26 cellular contexts compared by ENCODE assay signal in the genomic region with DNA sequence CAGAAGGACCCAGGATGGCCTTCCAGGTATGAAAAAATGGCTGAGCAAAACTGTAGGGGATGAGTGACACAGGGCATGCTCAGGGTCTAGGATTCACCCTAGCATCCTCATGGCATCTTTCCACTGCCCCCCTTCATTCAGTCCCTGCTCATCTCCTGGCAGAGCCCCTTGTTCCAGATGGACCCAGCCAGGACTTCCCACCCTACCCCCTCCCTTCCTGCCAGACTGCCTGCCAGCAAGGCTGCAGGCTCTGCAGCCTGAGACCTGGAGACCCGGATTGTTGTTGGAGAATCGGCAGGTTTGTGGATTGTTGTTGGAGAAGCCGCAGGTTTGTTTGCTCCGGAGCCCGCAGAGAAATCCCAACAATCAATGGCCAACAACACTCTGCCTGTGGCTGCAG. TPM values are rescaled to one million over a fixed set of nuclear protein-coding genes. Genes with fewer than 3 reads are reported as not detected.
DNase-seq lines count a peak whose midpoint lies in the region; ATAC-seq, FAIRE-seq and TF ChIP-seq lines count a peak whose summit lies in the region.
"Had no signal": no experiment of that assay in that cellular context is flagged by ENCODE, and none has a peak within 500 bp of the region (broad histone marks: within the 10 kb centered on the region; RNA-seq: fewer than 3 reads in every experiment).

No MANE protein-coding gene starts in this region.

- H3K36me3 ChIP-seq in H7 (replicated peaks; ENCODE audit: control insufficient read depth, insufficient read depth, low read length) (no peaks in the 10 kb centered on the region), psoas muscle (ENCODE audit: insufficient read depth in 1 of 2, low read depth in 1 of 2) (no peaks in the 10 kb centered on the region), pancreas (no peaks in the 10 kb centered on the region)
- H3K36me3 ChIP-seq: BLaER1 had no signal

- no peaks in the 10 kb centered on the region for H3K4me1 ChIP-seq in psoas muscle
- H3K4me1 ChIP-seq in pancreas = no peaks in the 10 kb centered on the region

- no peak overlapping the region for H3K4me3 ChIP-seq in H7 (ENCODE audit: insufficient read depth, low read depth, low read length)
- no peak overlapping the region for H3K4me3 ChIP-seq in psoas muscle
- no peak overlapping the region for H3K4me3 ChIP-seq in pancreas
- H3K4me3 ChIP-seq: BLaER1 had no signal

- peaks cover 29 to 50% of the 10 kb centered on the region in 2 donors for H3K27me3 Mint-ChIP-seq in T-cell

- H3K4me3 Mint-ChIP-seq in T-cell = no peak overlapping the region
- H3K4me3 Mint-ChIP-seq: CD8-positive, alpha-beta T cell; H9 had no signal

- H3K27ac ChIP-seq in psoas muscle (no peak overlapping the region), pancreas (no peak overlapping the region)
- H3K27ac ChIP-seq: BLaER1, HL-60, KMS-11 had no signal

- H3K9me3 Mint-ChIP-seq in T-cell = no peaks in the 10 kb centered on the region
- H3K9me3 Mint-ChIP-seq: CD8-positive, alpha-beta T cell; H9 had no signal

- no peak for FAIRE-seq in pancreas (lab: Jason Lieb, UNC)
- FAIRE-seq: D721Med, RCC 7860 had no signal

- H3K27me3 ChIP-seq in H7 (ENCODE audit: control insufficient read depth, insufficient read depth, low read length) = peaks cover 4% of the 10 kb centered on the region
- peaks cover 0 to 12% (median 4%) of the 10 kb centered on the region in 3 donors for H3K27me3 ChIP-seq in psoas muscle (ENCODE audit: insufficient read depth in 3 of 3, low read length in 2 of 3)
- H3K27me3 ChIP-seq in pancreas = no peaks in the 10 kb centered on the region

- intact Hi-C loops in psoas muscle (cut with DNase I) (no loop called here), pancreas (cut with DNase I) (no loop called here)

- H3K36me3 Mint-ChIP-seq in T-cell = no peaks in the 10 kb centered on the region
- H3K36me3 Mint-ChIP-seq: CD8-positive, alpha-beta T cell had no signal

- TF ChIP-seq CTCF in psoas muscle (IDR thresholded peaks at IDR 0.05) (no peak), pancreas (IDR thresholded peaks at IDR 0.05) (no peak)

- H3K9me3 ChIP-seq in psoas muscle = no peaks in the 10 kb centered on the region
- no peaks in the 10 kb centered on the region for H3K9me3 ChIP-seq in pancreas
- H3K9me3 ChIP-seq: BLaER1 had no signal

- H3K4me1 Mint-ChIP-seq in T-cell = no peaks in the 10 kb centered on the region

- CTCF ChIA-PET in T-cell (lab: Charles Lee) = no interaction called here

- POLR2A ChIA-PET in T-cell (lab: Charles Lee) = no interaction called here

- WGBS in psoas muscle, 3 donors = 49 to 54% (median 50%) methylated on average over 5 of the region's 5 CpGs
- WGBS in pancreas, 2 donors = 32 to 41% methylated on average over 5 of the region's 5 CpGs

- no peak overlapping the region for H3K27ac Mint-ChIP-seq in T-cell
- H3K27ac Mint-ChIP-seq: CD8-positive, alpha-beta T cell; H9 had no signal

- no peak for ATAC-seq in psoas muscle
- ATAC-seq in pancreas = no peak
- no peak for ATAC-seq in T-cell (replicated peaks in 1 of 4)
- ATAC-seq: CD8-positive, alpha-beta T cell; Right ventricle myocardium inferior had no signal

- DNase-seq in NCI-H2171 treated with DMSO at 0.1 percent for 48 hours (lab: John Stamatoyannopoulos, UW) (peak; percentile 32), NCI-H2171 (lab: John Stamatoyannopoulos, UW) (no peak), H7 (peak; percentile 43), NCI-H2029 (lab: John Stamatoyannopoulos, UW) (peak; percentile 50), cerebellum (ENCODE audit: low spot score) (peak; percentile 75), psoas muscle (no peak), pancreas (no peak), T-cell (no peak)
- DNase-seq: CD8-positive, alpha-beta T cell; GF-D8; H9; MV-4-11; NCI-H187 treated with DMSO at 0.1 percent for 48 hours; NCI-H446 treated with DMSO at 0.1 percent for 48 hours; SW 1271 had no signal

RNA-seq across cellular contexts. Expression of a gene that starts 6.6 kb away (rescaled TPM):
- 0.37 and 0.83 TPM in 2 replicates for total RNA-seq in H7 (2014; rRNA removed; shearing (Covaris generic))
- total RNA-seq in cerebellum (34.9 TPM), psoas muscle (not detected), pancreas (1 to 10 TPM in 1 of 6 donors, under 1 TPM in 5; 0.13 to 1.0 (median 0.52) TPM), T-cell (1 to 10 TPM in 1 of 5 donors, under 1 TPM in 1, not detected in 3; 0.49 to 1.6 TPM)
- polyA plus RNA-seq in psoas muscle (under 1 TPM in 1 of 3 donors, not detected in 2; 0.04 TPM), pancreas (1 to 10 TPM; 1.6 to 5.0 TPM)
- total RNA-seq: Daoy; HT1080; OCI-LY7; Right ventricle myocardium inferior; SK-MEL-5; T-helper 2 cell treated with Interferon-gamma antibody and Interleukin-4, amounts not matched to agents 100 ng/mL and 5 ng/mL, for 36 hours had no signal

RNA-seq across cellular contexts. Expression of a gene that starts 43.7 kb away (rescaled TPM):
- total RNA-seq in H7 (2014; rRNA removed; shearing (Covaris generic)) = 17.4 and 26.4 TPM in 2 replicates
- 6.4 TPM for total RNA-seq in cerebellum
- 1 to 10 TPM in 1 of 4 donors, under 1 TPM in 2, not detected in 1; 0.26 to 1.7 (median 0.91) TPM for total RNA-seq in psoas muscle
- polyA plus RNA-seq in psoas muscle = 1 to 10 TPM in 1 of 3 donors, under 1 TPM in 2; 0.17 to 3.6 (median 0.35) TPM
- total RNA-seq in pancreas = 1 to 10 TPM in 1 of 6 donors, under 1 TPM in 5; 0.55 to 1.1 (median 0.76) TPM
- 1 to 10 TPM; 1.3 to 2.9 TPM for polyA plus RNA-seq in pancreas
- total RNA-seq in T-cell = 1 to 10 TPM; 2.4 to 5.7 (median 4.6) TPM

RNA-seq across cellular contexts. Expression of a gene that starts 47.9 kb away (rescaled TPM):
- total RNA-seq in H7 (2014; rRNA removed; shearing (Covaris generic)) = 53.2 and 56.6 TPM in 2 replicates
- total RNA-seq in cerebellum (27.5 TPM), psoas muscle (10 to 100 TPM; 22.3 to 28.6 (median 24.4) TPM), pancreas (10 to 100 TPM; 19.9 to 31.6 (median 25.6) TPM), T-cell (100 to 1,000 TPM; 121 to 176 (median 123) TPM)
- polyA plus RNA-seq in psoas muscle (10 to 100 TPM in 1 of 3 donors, 1 to 10 TPM in 2; 7.3 to 12.1 (median 7.7) TPM), pancreas (10 to 100 TPM; 23.5 to 25.7 TPM)

Comparison
In these comparisons a context has a peak if more than half of its experiments do, and no peak if none do; other contexts are left out.
1. DNase-seq: peak in NCI-H2171 treated with DMSO at 0.1 percent for 48 hours (single experiment), H7 (single experiment), NCI-H2029 (single experiment) and cerebellum (single experiment); none in NCI-H2171 (single experiment), psoas muscle (0 of 2), pancreas (0 of 6) and T-cell (0 of 34).
2. RNA of a gene that starts 6.6 kb away (total RNA-seq): 34.9 TPM in cerebellum (single experiment); 0.37 to 0.83 TPM in H7, 0.13 to 1.0 TPM in pancreas, 0.49 to 1.6 TPM in T-cell and not detected in psoas muscle; every median in the first group is over 10 times any median in the second.